In the genomic region with DNA sequence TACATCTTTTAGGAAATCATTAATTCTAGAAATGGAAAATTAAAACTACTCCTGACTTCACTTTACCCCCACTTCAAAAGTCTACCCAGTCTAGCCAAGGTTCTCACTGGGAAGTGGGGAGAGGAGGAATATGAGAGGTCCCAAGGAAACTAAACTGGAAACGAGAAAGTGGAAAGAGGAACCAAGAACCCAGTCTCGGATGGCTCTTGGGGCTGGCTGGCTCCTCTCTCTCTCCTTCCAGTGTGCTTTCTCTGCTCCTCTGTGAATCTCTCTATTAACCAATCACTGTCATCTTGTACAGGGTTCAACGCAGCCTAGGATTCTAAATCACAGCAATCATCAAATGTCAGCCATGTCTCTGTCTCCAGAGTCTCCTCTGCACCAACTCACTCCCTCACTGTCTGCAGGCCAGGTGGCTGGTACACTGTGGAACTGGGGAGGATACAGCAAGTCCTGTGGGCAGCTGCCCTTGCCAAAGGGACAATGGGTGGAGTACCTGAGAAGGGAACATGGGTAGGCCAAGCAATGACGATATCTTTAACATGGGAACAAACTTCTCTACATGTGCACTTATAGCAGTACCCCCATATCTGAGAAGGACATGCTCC, we compare ENCODE assay signal across 11 cellular contexts. TPM values are rescaled to one million over a fixed set of nuclear protein-coding genes. Genes with fewer than 3 reads are reported as not detected.
DNase-seq lines count a peak whose midpoint lies in the region; ATAC-seq and TF ChIP-seq lines count a peak whose summit lies in the region.
"Had no signal": no experiment of that assay in that cellular context is flagged by ENCODE, and none has a peak within 500 bp of the region (broad histone marks: within the 10 kb centered on the region; RNA-seq: fewer than 3 reads in every experiment).

No MANE protein-coding gene starts in this region.

- H3K27ac ChIP-seq in urinary bladder (ENCODE audit: low read depth) = peak overlapping the region; percentile 11

- H3K27me3 Mint-ChIP-seq in activated naive CD4-positive, alpha-beta T cell treated with anti-CD3 and anti-CD28 coated beads, Interleukin-2, amount 50 U/mL, for 24 hours = no peaks in the 10 kb centered on the region
- H3K27me3 Mint-ChIP-seq in central memory CD8-positive, alpha-beta T cell = no peaks in the 10 kb centered on the region

- H3K9me3 ChIP-seq in mucosa of descending colon = no peaks in the 10 kb centered on the region

- WGBS in urinary bladder = 49% methylated on average over 4 of the region's 4 CpGs

- no peaks in the 10 kb centered on the region for H3K9me3 Mint-ChIP-seq in activated naive CD4-positive, alpha-beta T cell treated with anti-CD3 and anti-CD28 coated beads, Interleukin-2, amount 50 U/mL, for 24 hours
- no peaks in the 10 kb centered on the region for H3K9me3 Mint-ChIP-seq in central memory CD8-positive, alpha-beta T cell

- H3K36me3 ChIP-seq in mucosa of descending colon (ENCODE audit: low read depth) (no peaks in the 10 kb centered on the region), urinary bladder (ENCODE audit: insufficient read depth) (no peaks in the 10 kb centered on the region)

- no peak for TF ChIP-seq CTCF in mucosa of descending colon (IDR thresholded peaks at IDR 0.05)

- H3K4me3 ChIP-seq in mucosa of descending colon (no peak overlapping the region), urinary bladder (ENCODE audit: low read depth, low read length) (no peak overlapping the region)
- H3K4me3 ChIP-seq: K562 had no signal

- H3K27ac Mint-ChIP-seq in activated naive CD4-positive, alpha-beta T cell treated with anti-CD3 and anti-CD28 coated beads, Interleukin-2, amount 50 U/mL, for 24 hours = peak overlapping the region; percentile 19
- peak overlapping the region; percentile 75 for H3K27ac Mint-ChIP-seq in central memory CD8-positive, alpha-beta T cell (ENCODE audit: low read depth)

- intact Hi-C loops in mucosa of descending colon (cut with DNase I, micrococcal nuclease) = no loop called here

- H3K4me3 Mint-ChIP-seq in activated naive CD4-positive, alpha-beta T cell treated with anti-CD3 and anti-CD28 coated beads, Interleukin-2, amount 50 U/mL, for 24 hours = no peak overlapping the region
- no peak overlapping the region for H3K4me3 Mint-ChIP-seq in central memory CD8-positive, alpha-beta T cell

- H3K4me1 ChIP-seq in mucosa of descending colon (ENCODE audit: low read depth) (peaks cover 51% of the 10 kb centered on the region), urinary bladder (ENCODE audit: insufficient read depth) (peaks cover 3% of the 10 kb centered on the region)

- no peak for ATAC-seq in central memory CD8-positive, alpha-beta T cell (replicated peaks; ENCODE audit: extremely low read depth, poor library complexity, severe bottlenecking)
- peak; percentile 47 for ATAC-seq in mucosa of descending colon
- ATAC-seq: K562, sciatic nerve had no signal

- peaks cover 77% of the 10 kb centered on the region for H3K4me1 Mint-ChIP-seq in activated naive CD4-positive, alpha-beta T cell treated with anti-CD3 and anti-CD28 coated beads, Interleukin-2, amount 50 U/mL, for 24 hours
- peaks cover 61% of the 10 kb centered on the region for H3K4me1 Mint-ChIP-seq in central memory CD8-positive, alpha-beta T cell

- no peak for DNase-seq in activated naive CD4-positive, alpha-beta T cell treated with Interleukin-2 at 50 U/mL for 16 hours
- DNase-seq in central memory CD8-positive, alpha-beta T cell (ENCODE audit: low spot score in 2 of 2) = no peak
- no peak for DNase-seq in mucosa of descending colon
- no peak for DNase-seq in NCI-H1417 treated with DMSO at 0.1 percent for 48 hours (lab: John Stamatoyannopoulos, UW)
- no peak for DNase-seq in COR-L47 (lab: John Stamatoyannopoulos, UW)
- no peak for DNase-seq in AG08395 (ENCODE audit: low spot score)

- H3K36me3 Mint-ChIP-seq in activated naive CD4-positive, alpha-beta T cell treated with anti-CD3 and anti-CD28 coated beads, Interleukin-2, amount 50 U/mL, for 24 hours = peaks cover 2% of the 10 kb centered on the region
- H3K36me3 Mint-ChIP-seq in central memory CD8-positive, alpha-beta T cell (ENCODE audit: insufficient read depth) = peaks cover 11% of the 10 kb centered on the region

RNA-seq across cellular contexts. Expression of gene GNB1, which starts 33.7 kb away (rescaled TPM):
- total RNA-seq in mucosa of descending colon (100 to 1,000 TPM; 314 to 329 (median 318) TPM), urinary bladder (123 TPM)
- polyA plus RNA-seq in urinary bladder = 200 TPM

RNA-seq across cellular contexts. Expression of gene CALML6, which starts 57.9 kb away (rescaled TPM):
- total RNA-seq in mucosa of descending colon (1 to 10 TPM in 1 of 3 donors, under 1 TPM in 2; 0.32 to 1.2 (median 0.43) TPM), urinary bladder (0.37 TPM)
- 0.22 TPM for polyA plus RNA-seq in urinary bladder
- total RNA-seq: K562; T-helper 1 cell treated with Interleukin-12 subunit alpha and Interleukin-12 subunit beta and Interleukin-4 antibody, amounts not matched to agents 30 ng/mL and 1 ng/mL, for 36 hours had no signal
